1 cellular context compared by ENCODE assay signal in the genomic region with DNA sequence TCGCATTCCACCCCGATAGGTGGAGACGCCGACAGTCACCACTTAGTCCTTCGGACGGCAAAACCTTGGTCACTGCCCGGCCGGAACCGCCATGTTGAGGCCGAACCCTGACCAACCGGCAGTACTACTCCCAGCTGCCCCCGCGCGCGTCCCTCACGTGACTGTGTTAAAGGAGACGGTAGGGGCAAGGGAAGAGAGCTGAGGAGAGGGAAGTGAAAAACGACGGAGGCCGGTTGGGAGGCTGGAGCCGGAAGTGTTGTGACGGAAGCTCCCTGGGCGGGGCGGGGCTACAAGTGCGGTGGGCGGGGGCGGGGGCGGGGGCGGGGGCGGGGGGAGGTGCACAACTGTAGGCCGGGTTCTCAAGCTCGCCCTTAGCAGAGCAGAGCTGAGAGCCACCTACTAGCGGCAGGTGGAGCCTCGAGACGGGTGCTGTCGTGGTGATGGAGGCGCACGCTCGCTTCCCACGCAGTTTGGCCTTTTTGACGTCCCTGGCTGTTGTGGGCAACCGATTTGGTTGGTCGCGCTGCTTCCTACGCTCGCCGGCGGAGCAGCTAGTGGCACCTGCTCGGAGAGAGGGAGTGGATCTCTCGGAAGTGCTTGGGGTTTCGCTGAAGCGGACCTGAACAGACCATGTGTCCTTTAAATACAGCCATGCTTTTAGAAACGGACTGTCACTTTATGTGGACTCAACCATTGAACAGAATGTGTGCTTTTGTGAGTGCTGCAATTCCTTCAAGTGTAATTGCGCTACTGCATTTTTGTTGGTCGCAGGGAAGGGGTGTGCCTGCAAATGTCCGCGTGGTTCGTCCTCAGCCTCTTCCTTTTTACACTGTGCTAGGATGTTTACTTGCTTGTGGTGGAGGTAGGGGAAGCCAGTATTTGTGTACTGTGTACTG.
TF ChIP-seq lines count a peak whose summit lies in the region.

A gene with protein sequence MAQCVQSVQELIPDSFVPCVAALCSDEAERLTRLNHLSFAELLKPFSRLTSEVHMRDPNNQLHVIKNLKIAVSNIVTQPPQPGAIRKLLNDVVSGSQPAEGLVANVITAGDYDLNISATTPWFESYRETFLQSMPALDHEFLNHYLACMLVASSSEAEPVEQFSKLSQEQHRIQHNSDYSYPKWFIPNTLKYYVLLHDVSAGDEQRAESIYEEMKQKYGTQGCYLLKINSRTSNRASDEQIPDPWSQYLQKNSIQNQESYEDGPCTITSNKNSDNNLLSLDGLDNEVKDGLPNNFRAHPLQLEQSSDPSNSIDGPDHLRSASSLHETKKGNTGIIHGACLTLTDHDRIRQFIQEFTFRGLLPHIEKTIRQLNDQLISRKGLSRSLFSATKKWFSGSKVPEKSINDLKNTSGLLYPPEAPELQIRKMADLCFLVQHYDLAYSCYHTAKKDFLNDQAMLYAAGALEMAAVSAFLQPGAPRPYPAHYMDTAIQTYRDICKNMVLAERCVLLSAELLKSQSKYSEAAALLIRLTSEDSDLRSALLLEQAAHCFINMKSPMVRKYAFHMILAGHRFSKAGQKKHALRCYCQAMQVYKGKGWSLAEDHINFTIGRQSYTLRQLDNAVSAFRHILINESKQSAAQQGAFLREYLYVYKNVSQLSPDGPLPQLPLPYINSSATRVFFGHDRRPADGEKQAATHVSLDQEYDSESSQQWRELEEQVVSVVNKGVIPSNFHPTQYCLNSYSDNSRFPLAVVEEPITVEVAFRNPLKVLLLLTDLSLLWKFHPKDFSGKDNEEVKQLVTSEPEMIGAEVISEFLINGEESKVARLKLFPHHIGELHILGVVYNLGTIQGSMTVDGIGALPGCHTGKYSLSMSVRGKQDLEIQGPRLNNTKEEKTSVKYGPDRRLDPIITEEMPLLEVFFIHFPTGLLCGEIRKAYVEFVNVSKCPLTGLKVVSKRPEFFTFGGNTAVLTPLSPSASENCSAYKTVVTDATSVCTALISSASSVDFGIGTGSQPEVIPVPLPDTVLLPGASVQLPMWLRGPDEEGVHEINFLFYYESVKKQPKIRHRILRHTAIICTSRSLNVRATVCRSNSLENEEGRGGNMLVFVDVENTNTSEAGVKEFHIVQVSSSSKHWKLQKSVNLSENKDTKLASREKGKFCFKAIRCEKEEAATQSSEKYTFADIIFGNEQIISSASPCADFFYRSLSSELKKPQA (N-terminal part only) (minus strand): TSS at position 130 of the 896 bp plus-strand sequence. CDS start 364 bp downstream, outside the sequence.

TF ChIP-seq in HepG2, 621 proteins besides CTCF, POLR2A, EP300 and RAD21 (continued from another document and continues in another):
- TF ChIP-seq IKZF1 (IDR thresholded peaks at IDR 0.05) = no peak
- no peak for TF ChIP-seq RORA (CRISPR knock-in tag; IDR thresholded peaks at IDR 0.05)
- TF ChIP-seq ZNF350 (CRISPR knock-in tag; IDR thresholded peaks at IDR 0.05; ENCODE audit: borderline replicate concordance, low read depth) = peak; percentile 58
- peak; percentile 24; the same call in 1 of the 2 replicates for TF ChIP-seq SP2 (CRISPR knock-in tag; IDR thresholded peaks at IDR 0.05)
- 0 out of 2 replicates have a peak, but pooled peaks have one; percentile 52 for TF ChIP-seq SNAPC2 (CRISPR knock-in tag; IDR thresholded peaks at IDR 0.05)
- peak; percentile 10; the same call in 1 of the 2 replicates for TF ChIP-seq SMAD3 (CRISPR knock-in tag; IDR thresholded peaks at IDR 0.05)
- TF ChIP-seq, protein P1, sequence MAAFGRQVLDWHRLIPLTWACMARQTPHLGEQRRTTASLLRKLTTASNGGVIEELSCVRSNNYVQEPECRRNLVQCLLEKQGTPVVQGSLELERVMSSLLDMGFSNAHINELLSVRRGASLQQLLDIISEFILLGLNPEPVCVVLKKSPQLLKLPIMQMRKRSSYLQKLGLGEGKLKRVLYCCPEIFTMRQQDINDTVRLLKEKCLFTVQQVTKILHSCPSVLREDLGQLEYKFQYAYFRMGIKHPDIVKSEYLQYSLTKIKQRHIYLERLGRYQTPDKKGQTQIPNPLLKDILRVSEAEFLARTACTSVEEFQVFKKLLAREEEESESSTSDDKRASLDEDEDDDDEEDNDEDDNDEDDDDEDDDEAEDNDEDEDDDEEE (CRISPR knock-in tag; IDR thresholded peaks at IDR 0.05) = peak; percentile 83
- no peak for TF ChIP-seq PHB2 (IDR thresholded peaks at IDR 0.05; ENCODE audit: partially characterized antibody)
- peak; percentile 65; the same call in 1 of the 2 replicates for TF ChIP-seq FOXJ3 (CRISPR knock-in tag; IDR thresholded peaks at IDR 0.05; ENCODE audit: borderline replicate concordance)
- TF ChIP-seq SMAD1 (CRISPR knock-in tag; IDR thresholded peaks at IDR 0.05; ENCODE audit: borderline replicate concordance, low read depth) = no peak; the same call in 1 of the 2 replicates
- no peak for TF ChIP-seq ZNF235 (CRISPR knock-in tag; IDR thresholded peaks at IDR 0.05; ENCODE audit: borderline replicate concordance)
- TF ChIP-seq ZNF777 (CRISPR knock-in tag; IDR thresholded peaks at IDR 0.05) = peak; percentile 75
- peak; percentile 81; the same call in 1 of the 2 replicates for TF ChIP-seq ZC3H13 (CRISPR knock-in tag; IDR thresholded peaks at IDR 0.05)
- no peak for TF ChIP-seq FOXP1 (IDR thresholded peaks at IDR 0.05)
- peak; percentile 68 for TF ChIP-seq FOXP1 (CRISPR knock-in tag; IDR thresholded peaks at IDR 0.05)
- TF ChIP-seq, protein P2, sequence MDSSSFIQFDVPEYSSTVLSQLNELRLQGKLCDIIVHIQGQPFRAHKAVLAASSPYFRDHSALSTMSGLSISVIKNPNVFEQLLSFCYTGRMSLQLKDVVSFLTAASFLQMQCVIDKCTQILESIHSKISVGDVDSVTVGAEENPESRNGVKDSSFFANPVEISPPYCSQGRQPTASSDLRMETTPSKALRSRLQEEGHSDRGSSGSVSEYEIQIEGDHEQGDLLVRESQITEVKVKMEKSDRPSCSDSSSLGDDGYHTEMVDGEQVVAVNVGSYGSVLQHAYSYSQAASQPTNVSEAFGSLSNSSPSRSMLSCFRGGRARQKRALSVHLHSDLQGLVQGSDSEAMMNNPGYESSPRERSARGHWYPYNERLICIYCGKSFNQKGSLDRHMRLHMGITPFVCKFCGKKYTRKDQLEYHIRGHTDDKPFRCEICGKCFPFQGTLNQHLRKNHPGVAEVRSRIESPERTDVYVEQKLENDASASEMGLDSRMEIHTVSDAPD (CRISPR knock-in tag; IDR thresholded peaks at IDR 0.05) = peak; percentile 80; the same call in 1 of the 2 replicates
- peak; percentile 25; the same call in 1 of the 2 replicates for TF ChIP-seq RXRB (CRISPR knock-in tag; IDR thresholded peaks at IDR 0.05; ENCODE audit: borderline replicate concordance)
- TF ChIP-seq, protein P3, sequence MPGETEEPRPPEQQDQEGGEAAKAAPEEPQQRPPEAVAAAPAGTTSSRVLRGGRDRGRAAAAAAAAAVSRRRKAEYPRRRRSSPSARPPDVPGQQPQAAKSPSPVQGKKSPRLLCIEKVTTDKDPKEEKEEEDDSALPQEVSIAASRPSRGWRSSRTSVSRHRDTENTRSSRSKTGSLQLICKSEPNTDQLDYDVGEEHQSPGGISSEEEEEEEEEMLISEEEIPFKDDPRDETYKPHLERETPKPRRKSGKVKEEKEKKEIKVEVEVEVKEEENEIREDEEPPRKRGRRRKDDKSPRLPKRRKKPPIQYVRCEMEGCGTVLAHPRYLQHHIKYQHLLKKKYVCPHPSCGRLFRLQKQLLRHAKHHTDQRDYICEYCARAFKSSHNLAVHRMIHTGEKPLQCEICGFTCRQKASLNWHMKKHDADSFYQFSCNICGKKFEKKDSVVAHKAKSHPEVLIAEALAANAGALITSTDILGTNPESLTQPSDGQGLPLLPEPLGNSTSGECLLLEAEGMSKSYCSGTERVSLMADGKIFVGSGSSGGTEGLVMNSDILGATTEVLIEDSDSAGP (CRISPR knock-in tag; IDR thresholded peaks at IDR 0.05; ENCODE audit: borderline replicate concordance) = peak; percentile 98
- TF ChIP-seq U2AF2 (IDR thresholded peaks at IDR 0.05; ENCODE audit: low read depth, low read length) = no peak
- TF ChIP-seq ZNF614 (CRISPR knock-in tag; IDR thresholded peaks at IDR 0.05; ENCODE audit: borderline replicate concordance) = no peak
- no peak for TF ChIP-seq EHMT2 (IDR thresholded peaks at IDR 0.05; ENCODE audit: borderline replicate concordance, low read depth, low read length)
- no peak; the same call in 1 of the 2 replicates for TF ChIP-seq ZNF605 (CRISPR knock-in tag; IDR thresholded peaks at IDR 0.05)
- peak; percentile 44; the same call in 1 of the 2 replicates for TF ChIP-seq ZNF441 (CRISPR knock-in tag; IDR thresholded peaks at IDR 0.05; ENCODE audit: borderline replicate concordance)
- no peak for TF ChIP-seq NFATC3 (CRISPR knock-in tag; IDR thresholded peaks at IDR 0.05)
- peak; percentile 81; the same call in 1 of the 2 replicates for TF ChIP-seq ZNF607 (CRISPR knock-in tag; IDR thresholded peaks at IDR 0.05; ENCODE audit: borderline replicate concordance)
- TF ChIP-seq, protein P4, sequence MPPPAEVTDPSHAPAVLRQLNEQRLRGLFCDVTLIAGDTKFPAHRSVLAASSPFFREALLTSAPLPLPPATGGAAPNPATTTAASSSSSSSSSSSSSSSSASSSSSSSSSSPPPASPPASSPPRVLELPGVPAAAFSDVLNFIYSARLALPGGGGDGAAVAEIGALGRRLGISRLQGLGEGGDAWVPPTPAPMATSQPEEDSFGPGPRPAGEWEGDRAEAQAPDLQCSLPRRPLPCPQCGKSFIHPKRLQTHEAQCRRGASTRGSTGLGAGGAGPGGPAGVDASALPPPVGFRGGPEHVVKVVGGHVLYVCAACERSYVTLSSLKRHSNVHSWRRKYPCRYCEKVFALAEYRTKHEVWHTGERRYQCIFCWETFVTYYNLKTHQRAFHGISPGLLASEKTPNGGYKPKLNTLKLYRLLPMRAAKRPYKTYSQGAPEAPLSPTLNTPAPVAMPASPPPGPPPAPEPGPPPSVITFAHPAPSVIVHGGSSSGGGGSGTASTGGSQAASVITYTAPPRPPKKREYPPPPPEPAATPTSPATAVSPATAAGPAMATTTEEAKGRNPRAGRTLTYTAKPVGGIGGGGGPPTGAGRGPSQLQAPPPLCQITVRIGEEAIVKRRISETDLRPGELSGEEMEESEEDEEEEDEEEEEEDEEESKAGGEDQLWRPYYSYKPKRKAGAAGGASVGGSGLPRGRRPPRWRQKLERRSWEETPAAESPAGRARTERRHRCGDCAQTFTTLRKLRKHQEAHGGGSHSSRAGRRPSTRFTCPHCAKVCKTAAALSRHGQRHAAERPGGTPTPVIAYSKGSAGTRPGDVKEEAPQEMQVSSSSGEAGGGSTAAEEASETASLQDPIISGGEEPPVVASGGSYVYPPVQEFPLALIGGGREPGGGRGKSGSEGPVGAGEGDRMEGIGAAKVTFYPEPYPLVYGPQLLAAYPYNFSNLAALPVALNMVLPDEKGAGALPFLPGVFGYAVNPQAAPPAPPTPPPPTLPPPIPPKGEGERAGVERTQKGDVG (CRISPR knock-in tag; IDR thresholded peaks at IDR 0.05; ENCODE audit: borderline replicate concordance) = peak; percentile 67; the same call in 1 of the 2 replicates
- TF ChIP-seq, protein P5, sequence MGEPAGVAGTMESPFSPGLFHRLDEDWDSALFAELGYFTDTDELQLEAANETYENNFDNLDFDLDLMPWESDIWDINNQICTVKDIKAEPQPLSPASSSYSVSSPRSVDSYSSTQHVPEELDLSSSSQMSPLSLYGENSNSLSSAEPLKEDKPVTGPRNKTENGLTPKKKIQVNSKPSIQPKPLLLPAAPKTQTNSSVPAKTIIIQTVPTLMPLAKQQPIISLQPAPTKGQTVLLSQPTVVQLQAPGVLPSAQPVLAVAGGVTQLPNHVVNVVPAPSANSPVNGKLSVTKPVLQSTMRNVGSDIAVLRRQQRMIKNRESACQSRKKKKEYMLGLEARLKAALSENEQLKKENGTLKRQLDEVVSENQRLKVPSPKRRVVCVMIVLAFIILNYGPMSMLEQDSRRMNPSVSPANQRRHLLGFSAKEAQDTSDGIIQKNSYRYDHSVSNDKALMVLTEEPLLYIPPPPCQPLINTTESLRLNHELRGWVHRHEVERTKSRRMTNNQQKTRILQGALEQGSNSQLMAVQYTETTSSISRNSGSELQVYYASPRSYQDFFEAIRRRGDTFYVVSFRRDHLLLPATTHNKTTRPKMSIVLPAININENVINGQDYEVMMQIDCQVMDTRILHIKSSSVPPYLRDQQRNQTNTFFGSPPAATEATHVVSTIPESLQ (CRISPR knock-in tag; conservative IDR thresholded peaks at IDR 0.05) = 0 out of 2 replicates have a peak, but pooled peaks have one; percentile 73
- TF ChIP-seq NBN (conservative IDR thresholded peaks at IDR 0.05) = no peak
- TF ChIP-seq ZNF766 (CRISPR knock-in tag; IDR thresholded peaks at IDR 0.05; ENCODE audit: borderline replicate concordance) = peak; percentile 92
- peak; percentile 35 for TF ChIP-seq MED8 (CRISPR knock-in tag; IDR thresholded peaks at IDR 0.05; ENCODE audit: insufficient replicate concordance)
- TF ChIP-seq, protein P6, sequence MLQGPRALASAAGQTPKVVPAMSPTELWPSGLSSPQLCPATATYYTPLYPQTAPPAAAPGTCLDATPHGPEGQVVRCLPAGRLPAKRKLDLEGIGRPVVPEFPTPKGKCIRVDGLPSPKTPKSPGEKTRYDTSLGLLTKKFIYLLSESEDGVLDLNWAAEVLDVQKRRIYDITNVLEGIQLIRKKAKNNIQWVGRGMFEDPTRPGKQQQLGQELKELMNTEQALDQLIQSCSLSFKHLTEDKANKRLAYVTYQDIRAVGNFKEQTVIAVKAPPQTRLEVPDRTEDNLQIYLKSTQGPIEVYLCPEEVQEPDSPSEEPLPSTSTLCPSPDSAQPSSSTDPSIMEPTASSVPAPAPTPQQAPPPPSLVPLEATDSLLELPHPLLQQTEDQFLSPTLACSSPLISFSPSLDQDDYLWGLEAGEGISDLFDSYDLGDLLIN (CRISPR knock-in tag; IDR thresholded peaks at IDR 0.05; ENCODE audit: borderline replicate concordance) = no peak; the same call in 1 of the 2 replicates
- no peak for TF ChIP-seq TCF7 (IDR thresholded peaks at IDR 0.05; ENCODE audit: low read depth)
- no peak for TF ChIP-seq MLLT10 (CRISPR knock-in tag; IDR thresholded peaks at IDR 0.05)
- no peak for TF ChIP-seq GTF3A (CRISPR knock-in tag; conservative IDR thresholded peaks at IDR 0.05)
- peak; percentile 80 for TF ChIP-seq ZNF891 (CRISPR knock-in tag; IDR thresholded peaks at IDR 0.05)
- TF ChIP-seq, protein P7, sequence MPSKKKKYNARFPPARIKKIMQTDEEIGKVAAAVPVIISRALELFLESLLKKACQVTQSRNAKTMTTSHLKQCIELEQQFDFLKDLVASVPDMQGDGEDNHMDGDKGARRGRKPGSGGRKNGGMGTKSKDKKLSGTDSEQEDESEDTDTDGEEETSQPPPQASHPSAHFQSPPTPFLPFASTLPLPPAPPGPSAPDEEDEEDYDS (CRISPR knock-in tag; IDR thresholded peaks at IDR 0.05) = peak; percentile 77; the same call in 1 of the 2 replicates
